ENCODE assay signal across 8 cellular contexts in the genomic region with DNA sequence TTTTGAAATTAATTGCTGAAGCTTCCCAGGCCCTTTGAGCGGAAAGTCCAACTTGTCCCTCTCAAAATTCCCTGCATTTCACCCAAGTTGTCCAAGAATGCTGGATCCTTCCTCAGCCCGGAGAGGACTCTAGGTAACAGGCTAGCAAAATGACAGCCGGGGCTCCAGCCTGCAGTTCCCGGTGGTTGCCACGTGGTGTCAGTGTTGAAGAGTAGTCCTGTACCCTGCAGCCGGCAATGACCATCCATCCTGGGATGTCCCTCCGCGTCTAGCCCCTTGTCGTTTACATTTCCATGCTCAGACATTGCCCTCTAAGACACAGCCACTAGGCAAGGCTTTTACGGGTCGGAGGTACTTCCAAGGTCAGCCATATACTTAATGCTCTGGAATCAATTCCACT. TPM values are rescaled to one million over a fixed set of nuclear protein-coding genes. Genes with fewer than 3 reads are reported as not detected.
DNase-seq lines count a peak whose midpoint lies in the region; ATAC-seq and TF ChIP-seq lines count a peak whose summit lies in the region.

No MANE protein-coding gene starts in this region.

- no peaks in the 10 kb centered on the region for H3K4me1 Mint-ChIP-seq in nephron

- no peak overlapping the region for H3K4me3 Mint-ChIP-seq in nephron

- peaks cover 7% of the 10 kb centered on the region for H3K9me3 Mint-ChIP-seq in nephron

- TF ChIP-seq CTCF in HFF-Myc (IDR thresholded peaks at IDR 0.05; ENCODE audit: low read depth, low read length, missing control alignments) = peak; percentile 80
- peak; percentile 28 to 58 (median 41) for TF ChIP-seq CTCF in nephron (IDR thresholded peaks at IDR 0.05; ENCODE audit: unreplicated experiment in 3 of 3)

- ATAC-seq in GM18873 (IDR thresholded peaks at IDR 0.05; ENCODE audit: low FRiP score, unreplicated experiment) = no peak

- H3K27me3 Mint-ChIP-seq in nephron (ENCODE audit: low read depth) = peaks cover 30% of the 10 kb centered on the region

- H3K27ac Mint-ChIP-seq in nephron = no peak overlapping the region

- H3K36me3 Mint-ChIP-seq in nephron (ENCODE audit: low read depth) = no peaks in the 10 kb centered on the region

- H3K4me3 ChIP-seq in HFF-Myc (replicated peaks; ENCODE audit: low read depth, low read length) = no peak overlapping the region

- DNase-seq in COLO668 (lab: John Stamatoyannopoulos, UW; ENCODE audit: unreplicated experiment) (peak; percentile 79), HFF-Myc (ENCODE audit: extremely low read depth, low read depth) (no peak), SK-N-DZ (ENCODE audit: low spot score) (peak; percentile 23), ecto neural progenitor cell (ENCODE audit: low spot score) (peak; percentile 83), KG1 (lab: John Stamatoyannopoulos, UW) (no peak), NCI-H187 treated with DMSO at 0.1 percent for 48 hours (lab: John Stamatoyannopoulos, UW) (no peak)

RNA-seq across cellular contexts. Expression of a gene that starts 31.4 kb away (rescaled TPM):
- 31.1 and 33.2 TPM in 2 replicates for polyA plus RNA-seq in SK-N-DZ (2014; cell fraction: cytosol; rRNA removed)
- 22.9 and 34.3 TPM in 2 replicates for polyA plus RNA-seq in SK-N-DZ (2014; cell fraction: nucleus; rRNA removed)

RNA-seq across cellular contexts. Expression of a gene that starts 57.3 kb away (rescaled TPM):
- 171 and 205 TPM in 2 replicates for polyA plus RNA-seq in SK-N-DZ (2014; cell fraction: cytosol; rRNA removed)
- polyA plus RNA-seq in SK-N-DZ (2014; cell fraction: nucleus; rRNA removed) = 112 and 153 TPM in 2 replicates

Comparison
In these comparisons a context has a peak if more than half of its experiments do, and no peak if none do; other contexts are left out.
1. DNase-seq: peak in COLO668 (single experiment), SK-N-DZ (single experiment) and ecto neural progenitor cell (single experiment); none in HFF-Myc (single experiment), KG1 (single experiment) and NCI-H187 treated with DMSO at 0.1 percent for 48 hours (single experiment).